In the genomic region with DNA sequence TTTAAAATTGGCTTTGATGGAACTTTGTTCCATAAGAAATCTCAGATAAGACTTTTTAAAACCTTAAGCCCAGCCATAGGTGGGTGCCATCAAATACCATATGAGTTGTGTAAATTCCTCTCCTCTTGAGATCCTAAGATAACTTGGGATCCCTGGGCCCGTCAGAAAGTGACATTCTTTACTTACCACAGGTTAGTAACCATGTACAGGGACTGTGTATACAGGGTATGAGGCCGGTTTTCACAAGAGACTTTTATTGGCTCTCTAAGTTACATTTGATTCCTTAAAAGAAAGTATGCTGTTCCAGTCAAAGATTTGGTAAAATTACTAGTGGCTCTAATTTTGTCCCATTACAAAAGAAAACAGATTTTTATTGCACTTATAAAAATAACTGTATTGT, we compare ENCODE assay signal across 35 cellular contexts.
DNase-seq lines count a peak whose midpoint lies in the region; ATAC-seq, FAIRE-seq and TF ChIP-seq lines count a peak whose summit lies in the region.
"Had no signal": no experiment of that assay in that cellular context is flagged by ENCODE, and none has a peak within 500 bp of the region (broad histone marks: within the 10 kb centered on the region; RNA-seq: fewer than 3 reads in every experiment).

No MANE protein-coding gene starts in this region.

- H3K9me3 Mint-ChIP-seq in astrocyte (ENCODE audit: unreplicated experiment): peaks cover 2% of the 10 kb centered on the region
- H3K9me3 Mint-ChIP-seq: CD4-positive, alpha-beta memory T cell; CD4-positive, alpha-beta T cell; CD4-positive, CD25-positive, alpha-beta regulatory T cell; CD8-positive, alpha-beta memory T cell; CD8-positive, alpha-beta T cell had no signal

- TF ChIP-seq EP300 in A549 (IDR thresholded peaks at IDR 0.05): no peak

- H3K27me3 Mint-ChIP-seq in astrocyte (ENCODE audit: low read depth, unreplicated experiment): no peaks in the 10 kb centered on the region
- H3K27me3 Mint-ChIP-seq: B cell; CD4-positive, alpha-beta T cell; CD4-positive, CD25-positive, alpha-beta regulatory T cell had no signal

- H3K4me1 ChIP-seq in A549: no peaks in the 10 kb centered on the region
- H3K4me1 ChIP-seq in HAP-1: peaks cover 62% of the 10 kb centered on the region
- no peaks in the 10 kb centered on the region for H3K4me1 ChIP-seq in astrocyte (ENCODE audit: insufficient read depth, low read length)
- no peaks in the 10 kb centered on the region for H3K4me1 ChIP-seq in tibial artery
- H3K4me1 ChIP-seq: BE2C; BLaER1; BLaER1 treated with 17β-estradiol and CSF1 and Interleukin-3, amounts not matched to agents 10 nM and 100 nM; Caco-2 had no signal

- no peaks in the 10 kb centered on the region for H4K20me1 ChIP-seq in astrocyte (ENCODE audit: insufficient read depth, low read length)
- H4K20me1 ChIP-seq: BLaER1; BLaER1 treated with 17β-estradiol and CSF1 and Interleukin-3, amounts not matched to agents 10 nM and 100 nM had no signal

- TF ChIP-seq POLR2A in A549 (IDR thresholded peaks at IDR 0.05; ENCODE audit: low read length) (no peak), GM12891 (IDR thresholded peaks at IDR 0.05; ENCODE audit: low read depth, low read length) (no peak)

- CTCF ChIA-PET in A549 (lab: Yijun Ruan, JAX): no interaction called here

- H3K4me3 ChIP-seq in A549: no peak overlapping the region
- H3K4me3 ChIP-seq in HAP-1: no peak overlapping the region
- no peak overlapping the region for H3K4me3 ChIP-seq in astrocyte (ENCODE audit: insufficient read depth, low read depth, low read length)
- H3K4me3 ChIP-seq in tibial artery: no peak overlapping the region
- H3K4me3 ChIP-seq: BLaER1; BLaER1 treated with 17β-estradiol and CSF1 and Interleukin-3, amounts not matched to agents 10 nM and 100 nM had no signal

- POLR2A ChIA-PET in A549 (lab: Yijun Ruan, JAX): no interaction called here

- H3K36me3 ChIP-seq in HAP-1 (replicated peaks) (no peaks in the 10 kb centered on the region), astrocyte (ENCODE audit: insufficient read depth, low read length) (no peaks in the 10 kb centered on the region), tibial artery (no peaks in the 10 kb centered on the region)
- H3K36me3 ChIP-seq: BE2C; BLaER1; BLaER1 treated with 17β-estradiol and CSF1 and Interleukin-3, amounts not matched to agents 10 nM and 100 nM had no signal

- FAIRE-seq in A549 (lab: Jason Lieb, UNC) (peak; percentile 32), astrocyte (lab: Jason Lieb, UNC) (peak; percentile 23), colon (lab: Jason Lieb, UNC) (peak; percentile 70), GM12891 (lab: Jason Lieb, UNC) (no peak)
- FAIRE-seq: A204.1 had no signal

- ATAC-seq in A549 (no peak), GM21723 (IDR thresholded peaks at IDR 0.05; ENCODE audit: unreplicated experiment) (no peak), GM21367 (IDR thresholded peaks at IDR 0.05; ENCODE audit: unreplicated experiment) (no peak)
- ATAC-seq: CD8-positive, alpha-beta T cell had no signal

- 29% methylated on average over 2 of the region's 2 CpGs for WGBS in A549 (ENCODE audit: missing lambda C conversion rate)

- H2AFZ ChIP-seq in astrocyte (ENCODE audit: low read depth, low read length): no peak overlapping the region

- TF ChIP-seq CTCF in A549 (IDR thresholded peaks at IDR 0.05) (no peak), astrocyte (IDR thresholded peaks at IDR 0.05; ENCODE audit: insufficient read depth, low read depth, low read length) (no peak), tibial artery (IDR thresholded peaks at IDR 0.05) (no peak)

- H3K36me3 Mint-ChIP-seq in astrocyte (ENCODE audit: low read depth, unreplicated experiment): no peaks in the 10 kb centered on the region
- H3K36me3 Mint-ChIP-seq: CD14-positive monocyte; CD4-positive, alpha-beta memory T cell; CD4-positive, CD25-positive, alpha-beta regulatory T cell; CD8-positive, alpha-beta memory T cell; CD8-positive, alpha-beta T cell had no signal

- DNase-seq in A549 (ENCODE audit: low read depth in 1 of 2, low spot score in 1 of 2) (no peak), HAP-1 (ENCODE audit: low spot score in 2 of 2) (peak; percentile 58 to 89), astrocyte (ENCODE audit: low read depth) (no peak), tibial artery (no peak), GM12891 (ENCODE audit: insufficient read length, low spot score) (no peak)
- DNase-seq: 8988T; ACHN; AML-193; BE2C; C1 segment of cervical spinal cord; Caco-2; Calu3; CD4-positive, alpha-beta memory T cell; CD4-positive, alpha-beta T cell; CD4-positive, CD25-positive, alpha-beta regulatory T cell; CD8-positive, alpha-beta memory T cell; CD8-positive, alpha-beta T cell; COR-L47; DMS 273 treated with DMSO at 0.1 percent for 48 hours; DMS153; DMS53; DMS79; DMS79 treated with DMSO at 0.1 percent for 48 hours; DND-41; EL had no signal

- H3K27ac ChIP-seq in A549 (no peak overlapping the region), astrocyte (ENCODE audit: low read depth, low read length) (no peak overlapping the region), tibial artery (no peak overlapping the region)
- H3K27ac ChIP-seq: 22Rv1; BLaER1; BLaER1 treated with 17β-estradiol and CSF1 and Interleukin-3, amounts not matched to agents 10 nM and 100 nM; C4-2B had no signal

- no peak overlapping the region for H3K9ac ChIP-seq in astrocyte (ENCODE audit: low read length)
- H3K9ac ChIP-seq: BLaER1; BLaER1 treated with 17β-estradiol and CSF1 and Interleukin-3, amounts not matched to agents 10 nM and 100 nM had no signal

- no peak for TF ChIP-seq RAD21 in A549 (conservative IDR thresholded peaks at IDR 0.05 in 1 of 2, IDR thresholded peaks at IDR 0.05 in 1 of 2)

- no peak overlapping the region for H3K27ac Mint-ChIP-seq in astrocyte (ENCODE audit: unreplicated experiment)
- H3K27ac Mint-ChIP-seq: B cell; CD14-positive monocyte; CD4-positive, alpha-beta T cell; CD4-positive, CD25-positive, alpha-beta regulatory T cell; CD8-positive, alpha-beta memory T cell; CD8-positive, alpha-beta T cell had no signal

- H3K9me3 ChIP-seq in A549 (no peaks in the 10 kb centered on the region), HAP-1 (no peaks in the 10 kb centered on the region), astrocyte (ENCODE audit: insufficient read depth, low read depth, low read length) (no peaks in the 10 kb centered on the region), tibial artery (no peaks in the 10 kb centered on the region)
- H3K9me3 ChIP-seq: BE2C, BLaER1, Caco-2 had no signal

- intact Hi-C loops in tibial artery (cut with DNase I; ENCODE audit: low total_unique reads): no loop called here

- no peaks in the 10 kb centered on the region for H3K79me2 ChIP-seq in astrocyte (ENCODE audit: insufficient read depth, low read length)

- H3K27me3 ChIP-seq in HAP-1 (ENCODE audit: low read depth) (no peaks in the 10 kb centered on the region), astrocyte (ENCODE audit: insufficient read depth, low read length) (no peaks in the 10 kb centered on the region), tibial artery (no peaks in the 10 kb centered on the region)
- H3K27me3 ChIP-seq: BE2C had no signal

- no peak overlapping the region for H3K4me3 Mint-ChIP-seq in astrocyte (ENCODE audit: unreplicated experiment)
- H3K4me3 Mint-ChIP-seq: B cell; CD14-positive monocyte; CD4-positive, alpha-beta memory T cell; CD4-positive, alpha-beta T cell; CD4-positive, CD25-positive, alpha-beta regulatory T cell; CD8-positive, alpha-beta memory T cell; CD8-positive, alpha-beta T cell had no signal

- no peak overlapping the region for H3K4me2 ChIP-seq in A549
- H3K4me2 ChIP-seq in astrocyte (ENCODE audit: low read length): no peak overlapping the region
- H3K4me2 ChIP-seq: BLaER1; BLaER1 treated with 17β-estradiol and CSF1 and Interleukin-3, amounts not matched to agents 10 nM and 100 nM had no signal

- in situ Hi-C loops in HAP-1 (cut with MboI; ENCODE audit: low sequenced_read_pairs): loop anchor here (10.0 kb wide), 1 partner anchor 431 kb away; no protein-coding TSS in a partner anchor

- H3K4me1 Mint-ChIP-seq in astrocyte (ENCODE audit: low read depth, unreplicated experiment): no peaks in the 10 kb centered on the region
- H3K4me1 Mint-ChIP-seq: B cell; CD4-positive, alpha-beta memory T cell; CD4-positive, CD25-positive, alpha-beta regulatory T cell; CD8-positive, alpha-beta memory T cell had no signal

TF ChIP-seq in A549, 52 proteins besides CTCF, POLR2A, EP300 and RAD21:
- TF ChIP-seq TP53 (CRISPR knock-in tag; IDR thresholded peaks at IDR 0.05) (no peak), CBX8 (IDR thresholded peaks at IDR 0.05) (no peak), JUN (IDR thresholded peaks at IDR 0.05) (no peak), FOSB (CRISPR knock-in tag; IDR thresholded peaks at IDR 0.05) (no peak), MAFK (IDR thresholded peaks at IDR 0.05; ENCODE audit: partially characterized antibody) (no peak), MAZ (IDR thresholded peaks at IDR 0.05; ENCODE audit: borderline replicate concordance, low read depth, low read length) (no peak)
- TF ChIP-seq, protein P1, sequence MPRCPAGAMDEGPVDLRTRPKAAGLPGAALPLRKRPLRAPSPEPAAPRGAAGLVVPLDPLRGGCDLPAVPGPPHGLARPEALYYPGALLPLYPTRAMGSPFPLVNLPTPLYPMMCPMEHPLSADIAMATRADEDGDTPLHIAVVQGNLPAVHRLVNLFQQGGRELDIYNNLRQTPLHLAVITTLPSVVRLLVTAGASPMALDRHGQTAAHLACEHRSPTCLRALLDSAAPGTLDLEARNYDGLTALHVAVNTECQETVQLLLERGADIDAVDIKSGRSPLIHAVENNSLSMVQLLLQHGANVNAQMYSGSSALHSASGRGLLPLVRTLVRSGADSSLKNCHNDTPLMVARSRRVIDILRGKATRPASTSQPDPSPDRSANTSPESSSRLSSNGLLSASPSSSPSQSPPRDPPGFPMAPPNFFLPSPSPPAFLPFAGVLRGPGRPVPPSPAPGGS (IDR thresholded peaks at IDR 0.05): no peak

TF ChIP-seq in GM12891, 5 proteins besides CTCF, POLR2A, EP300 and RAD21:
- TF ChIP-seq POU2F2 (IDR thresholded peaks at IDR 0.05; ENCODE audit: low read depth, low read length): no peak
- TF ChIP-seq PAX5 (IDR thresholded peaks at IDR 0.05; ENCODE audit: insufficient read depth, low read length, severe bottlenecking): no peak
- no peak for TF ChIP-seq SPI1 (IDR thresholded peaks at IDR 0.05; ENCODE audit: low read depth, low read length)
- TF ChIP-seq POLR2AphosphoS5 (IDR thresholded peaks at IDR 0.05; ENCODE audit: low read depth, low read length): no peak
- no peak for TF ChIP-seq TAF1 (IDR thresholded peaks at IDR 0.05; ENCODE audit: low read depth, low read length)

Comparison
In these comparisons a context has a peak if more than half of its experiments do, and no peak if none do; other contexts are left out.
1. DNase-seq: peak in HAP-1 (2 of 2); none in A549 (0 of 2), astrocyte (single experiment), tibial artery (0 of 2) and GM12891 (single experiment).